16 cellular contexts compared by ENCODE assay signal in genomic region chr10:47145290-47145934, GRCh38.
A peak's percentile ranks its signal among the peaks of the same experiment; 100 is the strongest.
DNase-seq lines count a peak whose midpoint lies in the region; TF ChIP-seq lines count a peak whose summit lies in the region.
"Had no signal": no experiment of that assay in that cellular context is flagged by ENCODE, and none has a peak within 500 bp of the region (broad histone marks: within the 10 kb centered on the region; RNA-seq: fewer than 3 reads in every experiment).

No MANE protein-coding gene starts in this region.

- no peak for TF ChIP-seq EP300 in SK-N-SH (IDR thresholded peaks at IDR 0.05; ENCODE audit: borderline replicate concordance in 1 of 2, low read depth in 1 of 2, low read length in 1 of 2)

- H3K9me3 ChIP-seq in A673 (ENCODE audit: low read depth, low read length, poor library complexity, severe bottlenecking), result no peaks in the 10 kb centered on the region
- no peaks in the 10 kb centered on the region for H3K9me3 ChIP-seq in SK-N-SH
- H3K9me3 ChIP-seq: HAP-1 had no signal

- no peaks in the 10 kb centered on the region for H3K79me2 ChIP-seq in SK-N-SH (ENCODE audit: insufficient read depth)

- BruUV-seq in A673 (replicated peaks; lab: Mats Ljungman, UMichigan), result no TSS peak

- no peak for TF ChIP-seq RAD21 in SK-N-SH (IDR thresholded peaks at IDR 0.05; ENCODE audit: low read length)

- no peaks in the 10 kb centered on the region for H3K27me3 Mint-ChIP-seq in activated T-cell treated with anti-CD3 and anti-CD28 coated beads, Interleukin-2, amount 50 U/mL, for 24 hours
- no peaks in the 10 kb centered on the region for H3K27me3 Mint-ChIP-seq in activated naive CD8-positive, alpha-beta T cell treated with anti-CD3 and anti-CD28 coated beads for 36 hours

- POLR2A ChIA-PET in A673 (lab: Charles Lee; ENCODE audit: low non-redundant PET) (no interaction called here), SK-N-SH (lab: Yijun Ruan, JAX) (no interaction called here)

- H3K36me3 ChIP-seq in A673 (ENCODE audit: insufficient read depth, low read length, poor library complexity, severe bottlenecking) (no peaks in the 10 kb centered on the region), SK-N-SH (replicated peaks in 1 of 2; ENCODE audit: control insufficient read depth in 1 of 2, insufficient read depth in 2 of 2, low read length in 1 of 2) (no peaks in the 10 kb centered on the region)
- H3K36me3 ChIP-seq: HAP-1 had no signal

- H4K20me1 ChIP-seq in SK-N-SH (ENCODE audit: insufficient read depth), result no peaks in the 10 kb centered on the region

- in situ Hi-C loops in KBM-7 (cut with MboI; ENCODE audit: low pct_unique_long_range_greater_than_20kb, low sequenced_read_pairs), result no loop called here

- H3K4me3 ChIP-seq in A673 (ENCODE audit: low read depth, low read length, poor library complexity, severe bottlenecking), result no peak overlapping the region
- H3K4me3 ChIP-seq in SK-N-SH (ENCODE audit: low read depth in 2 of 2, low read length in 1 of 2), result no peak overlapping the region
- H3K4me3 ChIP-seq: GM12878, HAP-1 had no signal

- H3K4me2 ChIP-seq in SK-N-SH, result no peak overlapping the region

- H3K4me1 ChIP-seq in A673 (ENCODE audit: insufficient read depth, low read length, poor library complexity, severe bottlenecking) (no peaks in the 10 kb centered on the region), SK-N-SH (ENCODE audit: control insufficient read depth in 1 of 2, insufficient read depth in 2 of 2, low read depth in 1 of 2, low read length in 1 of 2) (peaks cover 0 to 22% of the 10 kb centered on the region in 2 experiments; a peak in 1 of 4 replicates)
- H3K4me1 ChIP-seq: HAP-1 had no signal

- TF ChIP-seq CTCF in A673 (conservative IDR thresholded peaks at IDR 0.05; ENCODE audit: low read depth, low read length), result no peak
- TF ChIP-seq CTCF in SK-N-SH (IDR thresholded peaks at IDR 0.05), result no peak

- H3K9me3 Mint-ChIP-seq in activated T-cell treated with anti-CD3 and anti-CD28 coated beads, Interleukin-2, amount 50 U/mL, for 24 hours, result no peaks in the 10 kb centered on the region
- no peaks in the 10 kb centered on the region for H3K9me3 Mint-ChIP-seq in activated naive CD8-positive, alpha-beta T cell treated with anti-CD3 and anti-CD28 coated beads for 36 hours

- no peak overlapping the region for H3K9ac ChIP-seq in SK-N-SH

- DNase-seq in activated T-cell treated with anti-CD3 and anti-CD28 coated beads, Interleukin-2, amount 50 U/mL, for 24 hours, result no peak
- no peak for DNase-seq in activated T-cell treated with anti-CD3 and anti-CD28 coated beads, Interleukin-2, amount 50 U/mL, for 1 hour
- peak; percentile 42 for DNase-seq in M059J (ENCODE audit: low read depth)
- peak; percentile 63 for DNase-seq in activated naive CD8-positive, alpha-beta T cell treated with anti-CD3 and anti-CD28 coated beads for 36 hours
- DNase-seq in stimulated activated CD8-positive, alpha-beta memory T cell treated with anti-CD3 and anti-CD28 coated beads, Interleukin-7, amount 100 ng/mL, for 48 hours (ENCODE audit: extremely low read depth in 1 of 2, low read depth in 1 of 2), result peak; percentile 16 to 20
- DNase-seq in A673 (ENCODE audit: low spot score), result no peak
- DNase-seq in KBM-7, result no peak
- DNase-seq in SK-N-SH, result no peak
- DNase-seq: AML-193, DMS53, MV-4-11, NCI-H1436 treated with DMSO at 0.1 percent for 48 hours, NCI-H2081, OCI-M1 had no signal

- H3K4me3 Mint-ChIP-seq in activated T-cell treated with anti-CD3 and anti-CD28 coated beads, Interleukin-2, amount 50 U/mL, for 24 hours, result no peak overlapping the region
- no peak overlapping the region for H3K4me3 Mint-ChIP-seq in activated naive CD8-positive, alpha-beta T cell treated with anti-CD3 and anti-CD28 coated beads for 36 hours

- no peak overlapping the region for H3K27ac ChIP-seq in A673 (ENCODE audit: low read depth, low read length, poor library complexity, severe bottlenecking)
- no peak overlapping the region for H3K27ac ChIP-seq in SK-N-SH (ENCODE audit: low read depth in 2 of 2, low read length in 1 of 2)

- no peaks in the 10 kb centered on the region for H3F3A ChIP-seq in SK-N-SH (replicated peaks; ENCODE audit: insufficient read depth)

- CTCF ChIA-PET in A673 (lab: Charles Lee) (no interaction called here), SK-N-SH (lab: Yijun Ruan, JAX) (no interaction called here)

- no peaks in the 10 kb centered on the region for H3K9me2 ChIP-seq in SK-N-SH

- H2AFZ ChIP-seq in SK-N-SH (ENCODE audit: low read depth), result no peak overlapping the region

- 36% methylated on average over 5 of the region's 5 CpGs for WGBS in SK-N-SH (ENCODE audit: low lambda C conversion rate)

- no peaks in the 10 kb centered on the region for H3K27me3 ChIP-seq in A673 (replicated peaks; ENCODE audit: insufficient read depth, low read depth, low read length, poor library complexity)
- no peaks in the 10 kb centered on the region for H3K27me3 ChIP-seq in SK-N-SH (ENCODE audit: insufficient read depth)

- intact Hi-C loops in A673 (cut with micrococcal nuclease; ENCODE audit: unreplicated experiment), result no loop called here

- H3K4me1 Mint-ChIP-seq in activated T-cell treated with anti-CD3 and anti-CD28 coated beads, Interleukin-2, amount 50 U/mL, for 24 hours (ENCODE audit: low read depth), result peaks cover 13% of the 10 kb centered on the region
- peaks cover 15% of the 10 kb centered on the region for H3K4me1 Mint-ChIP-seq in activated naive CD8-positive, alpha-beta T cell treated with anti-CD3 and anti-CD28 coated beads for 36 hours

- H3K27ac Mint-ChIP-seq in activated T-cell treated with anti-CD3 and anti-CD28 coated beads, Interleukin-2, amount 50 U/mL, for 24 hours, result peak overlapping the region; percentile 81
- H3K27ac Mint-ChIP-seq in activated naive CD8-positive, alpha-beta T cell treated with anti-CD3 and anti-CD28 coated beads for 36 hours, result peak overlapping the region; percentile 87

- no peaks in the 10 kb centered on the region for H3K36me3 Mint-ChIP-seq in activated T-cell treated with anti-CD3 and anti-CD28 coated beads, Interleukin-2, amount 50 U/mL, for 24 hours (ENCODE audit: low read depth)
- peaks cover 2% of the 10 kb centered on the region for H3K36me3 Mint-ChIP-seq in activated naive CD8-positive, alpha-beta T cell treated with anti-CD3 and anti-CD28 coated beads for 36 hours

TF ChIP-seq in SK-N-SH, 30 proteins besides CTCF, POLR2A, EP300 and RAD21 (continues in another document):
- TF ChIP-seq FOSL2 (IDR thresholded peaks at IDR 0.05; ENCODE audit: borderline replicate concordance, low read depth) (no peak), TCF12 (IDR thresholded peaks at IDR 0.05) (no peak), SMC3 (IDR thresholded peaks at IDR 0.05; ENCODE audit: low read depth, low read length) (no peak), EZH2phosphoT487 (IDR thresholded peaks at IDR 0.05; ENCODE audit: borderline replicate concordance, low read depth) (no peak), ELF1 (IDR thresholded peaks at IDR 0.05) (no peak), NFIC (IDR thresholded peaks at IDR 0.05; ENCODE audit: borderline replicate concordance) (no peak), YY1 (IDR thresholded peaks at IDR 0.05; ENCODE audit: low read depth) (no peak), RFX5 (IDR thresholded peaks at IDR 0.05; ENCODE audit: low read length) (no peak), CHD2 (IDR thresholded peaks at IDR 0.05; ENCODE audit: low read length, partially characterized antibody) (no peak), FOXM1 (IDR thresholded peaks at IDR 0.05; ENCODE audit: low read depth) (no peak), RXRA (IDR thresholded peaks at IDR 0.05; ENCODE audit: borderline replicate concordance, low read depth) (no peak), USF1 (IDR thresholded peaks at IDR 0.05; ENCODE audit: borderline replicate concordance, low read depth) (no peak), IRF3 (IDR thresholded peaks at IDR 0.05; ENCODE audit: low read depth, low read length) (no peak), PBX3 (IDR thresholded peaks at IDR 0.05) (no peak)

Comparison
In these comparisons a context has a peak if more than half of its experiments do, and no peak if none do; other contexts are left out.
1. DNase-seq: peak in M059J (single experiment), activated naive CD8-positive, alpha-beta T cell treated with anti-CD3 and anti-CD28 coated beads for 36 hours (single experiment) and stimulated activated CD8-positive, alpha-beta memory T cell treated with anti-CD3 and anti-CD28 coated beads, Interleukin-7, amount 100 ng/mL, for 48 hours (2 of 2); none in activated T-cell treated with anti-CD3 and anti-CD28 coated beads, Interleukin-2, amount 50 U/mL, for 24 hours (single experiment), activated T-cell treated with anti-CD3 and anti-CD28 coated beads, Interleukin-2, amount 50 U/mL, for 1 hour (single experiment), A673 (single experiment), KBM-7 (single experiment) and SK-N-SH (single experiment).